Comparison of ENCODE assay signal across 8 cellular contexts in the genomic region with DNA sequence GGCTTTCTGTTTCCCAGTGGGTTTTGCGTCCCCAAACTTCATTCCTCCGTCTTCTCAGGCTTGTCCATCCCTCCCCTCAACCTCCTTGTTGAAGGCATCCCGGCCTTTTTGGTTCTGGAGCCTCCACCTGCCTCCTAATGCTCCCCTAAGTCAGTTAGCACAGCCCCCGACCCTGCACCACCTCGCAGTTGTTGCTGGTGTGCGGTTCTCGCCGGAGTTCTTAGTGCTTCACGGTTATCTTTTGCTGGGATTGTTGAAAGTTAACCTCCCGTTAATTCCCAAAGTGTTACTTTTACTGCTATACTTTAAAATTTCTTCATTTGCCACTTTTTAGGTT. TPM values are rescaled to one million over a fixed set of nuclear protein-coding genes. Genes with fewer than 3 reads are reported as not detected.
DNase-seq lines count a peak whose midpoint lies in the region; ATAC-seq and TF ChIP-seq lines count a peak whose summit lies in the region.

No MANE protein-coding gene starts in this region.

- H3K27me3 ChIP-seq in iPS-18a (ENCODE audit: control insufficient read depth, insufficient read depth, low read length) (peaks cover 18% of the 10 kb centered on the region), stomach (no peaks in the 10 kb centered on the region)

- peak overlapping the region; percentile 93 to 100 for H3K27ac Mint-ChIP-seq in activated naive CD4-positive, alpha-beta T cell treated with anti-CD3 and anti-CD28 coated beads, Interleukin-2, amount 50 U/mL, for 72 hours

- H3K4me1 ChIP-seq in iPS-18a (ENCODE audit: control insufficient read depth, low read depth, low read length) (peaks cover 7% of the 10 kb centered on the region), stomach (peaks cover 10 to 24% (median 21%) of the 10 kb centered on the region in 4 donors)

- peak overlapping the region; percentile 77 for H3K4me3 ChIP-seq in iPS-18a (ENCODE audit: low read length)
- H3K4me3 ChIP-seq in stomach: peak overlapping the region; percentile 62 to 93 (median 86)

- peaks cover 21 to 44% of the 10 kb centered on the region in 2 donors for H3K36me3 Mint-ChIP-seq in activated naive CD4-positive, alpha-beta T cell treated with anti-CD3 and anti-CD28 coated beads, Interleukin-2, amount 50 U/mL, for 72 hours

- peaks cover 3 to 15% of the 10 kb centered on the region in 2 donors for H3K9me3 Mint-ChIP-seq in activated naive CD4-positive, alpha-beta T cell treated with anti-CD3 and anti-CD28 coated beads, Interleukin-2, amount 50 U/mL, for 72 hours

- peak; percentile 19 for ATAC-seq in HG03045 (IDR thresholded peaks at IDR 0.05; ENCODE audit: unreplicated experiment)
- peak; percentile 4 to 18 for ATAC-seq in activated naive CD4-positive, alpha-beta T cell treated with anti-CD3 and anti-CD28 coated beads, Interleukin-2, amount 50 U/mL, for 72 hours

- TF ChIP-seq POLR2A in stomach (IDR thresholded peaks at IDR 0.05): no peak

- no peaks in the 10 kb centered on the region for H3K9me3 ChIP-seq in iPS-18a (ENCODE audit: control insufficient read depth, low read depth, low read length)
- no peaks in the 10 kb centered on the region for H3K9me3 ChIP-seq in stomach

- 1 to 7% (median 6%) methylated on average over 10 of the region's 10 CpGs for WGBS in stomach, 5 donors

- no peak overlapping the region for H3K27ac ChIP-seq in iPS-18a (ENCODE audit: low read length)
- peak overlapping the region; percentile 71 to 96 (median 93) for H3K27ac ChIP-seq in stomach

- DNase-seq in DMS53 (lab: John Stamatoyannopoulos, UW) (peak; percentile 53), DMS53 treated with DMSO at 0.1 percent for 48 hours (lab: John Stamatoyannopoulos, UW; ENCODE audit: unreplicated experiment) (no peak), stomach (no peak), GDM1 (lab: John Stamatoyannopoulos, UW) (no peak)
- no peak for DNase-seq in activated naive CD4-positive, alpha-beta T cell treated with anti-CD3 and anti-CD28 coated beads, Interleukin-2, amount 50 U/mL, for 72 hours (ENCODE audit: low spot score in 2 of 2)
- DNase-seq in stimulated activated CD8-positive, alpha-beta memory T cell treated with anti-CD3 and anti-CD28 coated beads, Interleukin-4, amount 100 ng/mL, for 48 hours: no peak

- TF ChIP-seq CTCF in stomach (IDR thresholded peaks at IDR 0.05): no peak

- TF ChIP-seq EP300 in stomach (IDR thresholded peaks at IDR 0.05): no peak

- intact Hi-C loops in stomach (cut with DNase I; ENCODE audit: low total_unique reads): loop anchor here (10.0 kb wide), 1 partner anchor 109 kb away; no protein-coding TSS in a partner anchor

- H3K36me3 ChIP-seq in iPS-18a (ENCODE audit: control insufficient read depth, low read depth, low read length) (peaks cover 1% of the 10 kb centered on the region), stomach (peaks cover 0 to 7% (median 4%) of the 10 kb centered on the region in 4 donors)

- H3K9ac ChIP-seq in iPS-18a (ENCODE audit: low read length): peak overlapping the region; percentile 81

RNA-seq across cellular contexts. Expression of a gene that starts 0.4 kb away (rescaled TPM):
- total RNA-seq in activated naive CD4-positive, alpha-beta T cell treated with anti-CD3 and anti-CD28 coated beads, Interleukin-2, amount 50 U/mL, for 72 hours: 10 to 100 TPM; 22.7 to 24.0 TPM
- 10 to 100 TPM in 2 of 5 donors, 1 to 10 TPM in 3; 1.2 to 24.4 (median 8.0) TPM for total RNA-seq in stomach
- 10 to 100 TPM; 16.5 to 20.0 (median 16.8) TPM for polyA plus RNA-seq in stomach

RNA-seq across cellular contexts. Expression of a gene that starts 54.2 kb away (rescaled TPM):
- 10 to 100 TPM; 56.2 to 73.0 TPM for total RNA-seq in activated naive CD4-positive, alpha-beta T cell treated with anti-CD3 and anti-CD28 coated beads, Interleukin-2, amount 50 U/mL, for 72 hours
- total RNA-seq in stomach: 10 to 100 TPM in 4 of 5 donors, 1 to 10 TPM in 1; 7.0 to 96.9 (median 68.8) TPM
- polyA plus RNA-seq in stomach: 10 to 100 TPM; 17.5 to 42.7 (median 24.3) TPM
